32 cellular contexts compared by ENCODE assay signal in the genomic region with DNA sequence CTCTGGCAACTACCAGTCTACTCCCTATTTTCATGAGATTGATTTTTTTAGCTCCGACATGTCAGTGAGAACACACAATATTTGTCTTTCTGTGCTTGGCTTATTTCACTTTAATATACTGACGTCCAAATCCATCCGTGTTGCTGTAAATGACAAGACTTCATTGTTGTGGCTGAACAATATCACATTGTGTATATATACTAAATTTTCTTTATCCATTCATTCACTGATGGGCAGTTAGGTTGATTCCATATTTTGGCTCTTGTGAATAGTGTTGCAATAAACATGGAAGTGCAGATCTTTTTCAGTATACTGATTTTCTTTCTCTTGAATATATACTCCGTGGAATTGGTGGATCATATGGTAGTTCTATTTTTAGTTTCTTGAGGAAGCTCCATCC. TPM values are rescaled to one million over a fixed set of nuclear protein-coding genes. Genes with fewer than 3 reads are reported as not detected.
DNase-seq lines count a peak whose midpoint lies in the region; ATAC-seq and TF ChIP-seq lines count a peak whose summit lies in the region.
"Had no signal": no experiment of that assay in that cellular context is flagged by ENCODE, and none has a peak within 500 bp of the region (broad histone marks: within the 10 kb centered on the region; RNA-seq: fewer than 3 reads in every experiment).

No MANE protein-coding gene starts in this region.

- H3K9me3 ChIP-seq in Karpas-422 (ENCODE audit: low read length) (no peaks in the 10 kb centered on the region), MM.1S (replicated peaks; ENCODE audit: insufficient read depth, low read length) (no peaks in the 10 kb centered on the region)
- H3K9me3 ChIP-seq: A549, BE2C, Caco-2 had no signal

- H3K27ac ChIP-seq in Karpas-422 (ENCODE audit: low read length) (no peak overlapping the region), MM.1S (ENCODE audit: low read length) (no peak overlapping the region)
- H3K27ac ChIP-seq: 22Rv1; A549; BLaER1; BLaER1 treated with 17β-estradiol and CSF1 and Interleukin-3, amounts not matched to agents 10 nM and 100 nM; C4-2B had no signal

- peak; percentile 15 for DNase-seq in Karpas-422
- DNase-seq in SK-MEL-5 (ENCODE audit: low read depth, low spot score) = peak; percentile 95
- DNase-seq in foreskin melanocyte = peak; percentile 83
- peak; percentile 13 for DNase-seq in pons (ENCODE audit: low spot score)
- no peak for DNase-seq in MM.1S
- DNase-seq in NCI-H128 (lab: John Stamatoyannopoulos, UW; ENCODE audit: unreplicated experiment) = no peak
- DNase-seq in C1 segment of cervical spinal cord (lab: John Stamatoyannopoulos, UW) = no peak
- DNase-seq: 8988T; ACHN; AML-193; BE2C; Caco-2; Calu3; CD4-positive, alpha-beta memory T cell; CD4-positive, alpha-beta T cell; CD4-positive, CD25-positive, alpha-beta regulatory T cell; CD8-positive, alpha-beta memory T cell; CD8-positive, alpha-beta T cell; COR-L47; DMS 273 treated with DMSO at 0.1 percent for 48 hours; DMS153; DMS53; DMS79; DMS79 treated with DMSO at 0.1 percent for 48 hours; DND-41; EL had no signal

- no peak for TF ChIP-seq CTCF in MM.1S (IDR thresholded peaks at IDR 0.05; ENCODE audit: low read length)

- H3K9ac ChIP-seq in Karpas-422 (ENCODE audit: low read length) (no peak overlapping the region), MM.1S (ENCODE audit: low read length) (no peak overlapping the region)
- H3K9ac ChIP-seq: BLaER1; BLaER1 treated with 17β-estradiol and CSF1 and Interleukin-3, amounts not matched to agents 10 nM and 100 nM had no signal

- H3K4me2 ChIP-seq in Karpas-422 (ENCODE audit: low read depth, low read length, poor library complexity, severe bottlenecking) (no peak overlapping the region), MM.1S (ENCODE audit: low read depth, low read length) (no peak overlapping the region)
- H3K4me2 ChIP-seq: A549; BLaER1; BLaER1 treated with 17β-estradiol and CSF1 and Interleukin-3, amounts not matched to agents 10 nM and 100 nM had no signal

- in situ Hi-C loops in SK-MEL-5 (cut with HindIII; ENCODE audit: low pct_unique_long_range_greater_than_20kb, low sequenced_read_pairs) = no loop called here

- H3K9me2 ChIP-seq in Karpas-422 (replicated peaks; ENCODE audit: insufficient read depth, low read length) (no peaks in the 10 kb centered on the region), MM.1S (replicated peaks; ENCODE audit: insufficient read depth, low read length) (no peaks in the 10 kb centered on the region)

- H3K27me3 ChIP-seq in Karpas-422 (ENCODE audit: low read length) (no peaks in the 10 kb centered on the region), MM.1S (replicated peaks; ENCODE audit: insufficient read depth, low read length) (no peaks in the 10 kb centered on the region)
- H3K27me3 ChIP-seq: BE2C; BLaER1; BLaER1 treated with 17β-estradiol and CSF1 and Interleukin-3, amounts not matched to agents 10 nM and 100 nM had no signal

- no peak for ATAC-seq in GM18858 (IDR thresholded peaks at IDR 0.05; ENCODE audit: unreplicated experiment)
- ATAC-seq: A549; CD8-positive, alpha-beta T cell had no signal

- H3F3A ChIP-seq in MM.1S (ENCODE audit: insufficient read depth, low read length) = no peaks in the 10 kb centered on the region

- H3K4me1 ChIP-seq in Karpas-422 (ENCODE audit: low read length) (peaks cover 7% of the 10 kb centered on the region), MM.1S (ENCODE audit: low read length) (peaks cover 5% of the 10 kb centered on the region; the same call in 1 of the 2 replicates)
- H3K4me1 ChIP-seq: BE2C had no signal

- no peaks in the 10 kb centered on the region for H4K20me1 ChIP-seq in Karpas-422 (ENCODE audit: insufficient read depth, low read depth, low read length)
- no peaks in the 10 kb centered on the region for H4K20me1 ChIP-seq in MM.1S (ENCODE audit: insufficient read depth, low read length)
- H4K20me1 ChIP-seq: BLaER1; BLaER1 treated with 17β-estradiol and CSF1 and Interleukin-3, amounts not matched to agents 10 nM and 100 nM had no signal

- H3K4me3 ChIP-seq in Karpas-422 (ENCODE audit: low read length) = no peak overlapping the region
- no peak overlapping the region for H3K4me3 ChIP-seq in MM.1S (ENCODE audit: low read length)
- H3K4me3 ChIP-seq: A549; BLaER1; BLaER1 treated with 17β-estradiol and CSF1 and Interleukin-3, amounts not matched to agents 10 nM and 100 nM had no signal

- H2AFZ ChIP-seq in Karpas-422 (ENCODE audit: low read length) (no peak overlapping the region), MM.1S (ENCODE audit: low read length) (no peak overlapping the region)

- H3K36me3 ChIP-seq in Karpas-422 (ENCODE audit: insufficient read depth, low read length) (no peaks in the 10 kb centered on the region), MM.1S (replicated peaks; ENCODE audit: insufficient read depth, low read length) (no peaks in the 10 kb centered on the region)
- H3K36me3 ChIP-seq: BE2C; BLaER1; BLaER1 treated with 17β-estradiol and CSF1 and Interleukin-3, amounts not matched to agents 10 nM and 100 nM had no signal

- no peaks in the 10 kb centered on the region for H3K79me2 ChIP-seq in Karpas-422 (ENCODE audit: low read length)
- no peaks in the 10 kb centered on the region for H3K79me2 ChIP-seq in MM.1S (ENCODE audit: low read length)

RNA-seq across cellular contexts. Expression of gene TTC21B, which starts 5.8 kb away (rescaled TPM):
- total RNA-seq in Karpas-422 (2014; rRNA removed; shearing (Covaris generic); ENCODE audit: low replicate concordance) = 41.2 and 47.8 TPM in 2 replicates
- total RNA-seq in SK-MEL-5 (2014; rRNA removed; shearing (Covaris generic)) = 49.8 and 53.5 TPM in 2 replicates
- polyA plus RNA-seq in SK-MEL-5 (2015; cell fraction: cytosol; rRNA removed) = 16.8 and 19.3 TPM in 2 replicates
- polyA plus RNA-seq in SK-MEL-5 (2015; cell fraction: nucleus; rRNA removed) = 69.1 and 78.6 TPM in 2 replicates

Comparison
In these comparisons a context has a peak if more than half of its experiments do, and no peak if none do; other contexts are left out.
1. DNase-seq: peak in Karpas-422 (single experiment), SK-MEL-5 (single experiment), foreskin melanocyte (single experiment) and pons (single experiment); none in MM.1S (single experiment), NCI-H128 (single experiment) and C1 segment of cervical spinal cord (0 of 14).